8 cellular contexts compared by ENCODE assay signal in genomic region chr5:110590187-110590586, GRCh38.
DNase-seq lines count a peak whose midpoint lies in the region; ATAC-seq and TF ChIP-seq lines count a peak whose summit lies in the region.

No MANE protein-coding gene starts in this region.

- ATAC-seq in GM19351 (IDR thresholded peaks at IDR 0.05; ENCODE audit: unreplicated experiment) = peak; percentile 80

- H3K36me3 ChIP-seq in esophagus muscularis mucosa = no peaks in the 10 kb centered on the region

- no peak for TF ChIP-seq EP300 in esophagus muscularis mucosa (IDR thresholded peaks at IDR 0.05)

- intact Hi-C loops in esophagus muscularis mucosa (cut with DNase I) = no loop called here

- peak; percentile 58 for TF ChIP-seq CTCF in AG10803 (conservative IDR thresholded peaks at IDR 0.05; ENCODE audit: low read length)
- peak; percentile 73 for TF ChIP-seq CTCF in LNCaP clone FGC (IDR thresholded peaks at IDR 0.05; ENCODE audit: control insufficient read depth, extremely low read depth, insufficient read depth)
- TF ChIP-seq CTCF in endothelial cell (IDR thresholded peaks at IDR 0.05; ENCODE audit: unreplicated experiment) = peak; percentile 69
- peak in 1 of 3 experiments; percentile 39 for TF ChIP-seq CTCF in esophagus muscularis mucosa (IDR thresholded peaks at IDR 0.05)

- DNase-seq in AG10803 (ENCODE audit: low read depth) = peak; percentile 18
- DNase-seq in LNCaP clone FGC (ENCODE audit: low read depth) = no peak
- no peak for DNase-seq in endothelial cell (ENCODE audit: low spot score)
- DNase-seq in stromal cell of bone marrow (ENCODE audit: low read depth) = peak; percentile 2
- DNase-seq in T-helper 2 cell treated with Interferon-gamma antibody and Interleukin-4, amounts not matched to agents 5 μg/mL and 100 μg/mL, for 36 hours (ENCODE audit: low spot score) = no peak
- DNase-seq in esophagus muscularis mucosa (ENCODE audit: extremely low spot score) = no peak
- DNase-seq in activated CD4-positive, alpha-beta T cell treated with anti-CD3 and anti-CD28 coated beads, Interleukin-2, amount 10 ng/mL, durations not matched to agents 7 days and 5 days = no peak

- 32% methylated on average over 2 of the region's 2 CpGs for WGBS in esophagus muscularis mucosa

- H3K4me1 Mint-ChIP-seq in endothelial cell (ENCODE audit: unreplicated experiment) = no peaks in the 10 kb centered on the region
- H3K4me1 Mint-ChIP-seq in T-helper 2 cell treated with Interferon-gamma antibody and Interleukin-4, amounts not matched to agents 5 μg/mL and 100 μg/mL, for 36 hours (ENCODE audit: low read depth) = no peaks in the 10 kb centered on the region
- no peaks in the 10 kb centered on the region for H3K4me1 Mint-ChIP-seq in activated CD4-positive, alpha-beta T cell treated with anti-CD3 and anti-CD28 coated beads, Interleukin-2, amount 10 ng/mL, durations not matched to agents 7 days and 5 days

- no peaks in the 10 kb centered on the region for H3K36me3 Mint-ChIP-seq in endothelial cell (ENCODE audit: low read depth, unreplicated experiment)
- H3K36me3 Mint-ChIP-seq in T-helper 2 cell treated with Interferon-gamma antibody and Interleukin-4, amounts not matched to agents 5 μg/mL and 100 μg/mL, for 36 hours (ENCODE audit: low read depth) = no peaks in the 10 kb centered on the region
- H3K36me3 Mint-ChIP-seq in activated CD4-positive, alpha-beta T cell treated with anti-CD3 and anti-CD28 coated beads, Interleukin-2, amount 10 ng/mL, durations not matched to agents 7 days and 5 days (ENCODE audit: low read depth) = no peaks in the 10 kb centered on the region

- H3K27ac Mint-ChIP-seq in endothelial cell (ENCODE audit: unreplicated experiment) = no peak overlapping the region
- no peak overlapping the region for H3K27ac Mint-ChIP-seq in T-helper 2 cell treated with Interferon-gamma antibody and Interleukin-4, amounts not matched to agents 5 μg/mL and 100 μg/mL, for 36 hours
- H3K27ac Mint-ChIP-seq in activated CD4-positive, alpha-beta T cell treated with anti-CD3 and anti-CD28 coated beads, Interleukin-2, amount 10 ng/mL, durations not matched to agents 7 days and 5 days = no peak overlapping the region

- no peaks in the 10 kb centered on the region for H3K9me3 Mint-ChIP-seq in endothelial cell (ENCODE audit: unreplicated experiment)
- no peaks in the 10 kb centered on the region for H3K9me3 Mint-ChIP-seq in T-helper 2 cell treated with Interferon-gamma antibody and Interleukin-4, amounts not matched to agents 5 μg/mL and 100 μg/mL, for 36 hours
- no peaks in the 10 kb centered on the region for H3K9me3 Mint-ChIP-seq in activated CD4-positive, alpha-beta T cell treated with anti-CD3 and anti-CD28 coated beads, Interleukin-2, amount 10 ng/mL, durations not matched to agents 7 days and 5 days

- no peaks in the 10 kb centered on the region for H3K4me1 ChIP-seq in esophagus muscularis mucosa

- no peaks in the 10 kb centered on the region for H3K27me3 ChIP-seq in esophagus muscularis mucosa

- POLR2A ChIA-PET in activated CD4-positive, alpha-beta T cell treated with anti-CD3 and anti-CD28 coated beads, Interleukin-2, amount 10 ng/mL, durations not matched to agents 7 days and 5 days (lab: Charles Lee) = no interaction called here

- no peak overlapping the region for H3K27ac ChIP-seq in esophagus muscularis mucosa (replicated peaks in 1 of 4)

- H3K4me3 Mint-ChIP-seq in endothelial cell (ENCODE audit: unreplicated experiment) = no peak overlapping the region
- no peak overlapping the region for H3K4me3 Mint-ChIP-seq in T-helper 2 cell treated with Interferon-gamma antibody and Interleukin-4, amounts not matched to agents 5 μg/mL and 100 μg/mL, for 36 hours
- H3K4me3 Mint-ChIP-seq in activated CD4-positive, alpha-beta T cell treated with anti-CD3 and anti-CD28 coated beads, Interleukin-2, amount 10 ng/mL, durations not matched to agents 7 days and 5 days = no peak overlapping the region

- no peaks in the 10 kb centered on the region for H3K9me3 ChIP-seq in esophagus muscularis mucosa

- TF ChIP-seq POLR2A in esophagus muscularis mucosa (IDR thresholded peaks at IDR 0.05; ENCODE audit: low read depth) = no peak

- H3K4me3 ChIP-seq in AG10803 (ENCODE audit: low read length) = no peak overlapping the region
- H3K4me3 ChIP-seq in LNCaP clone FGC (ENCODE audit: low read depth, low read length) = no peak overlapping the region
- no peak overlapping the region for H3K4me3 ChIP-seq in esophagus muscularis mucosa

- no peaks in the 10 kb centered on the region for H3K27me3 Mint-ChIP-seq in endothelial cell (ENCODE audit: unreplicated experiment)
- no peaks in the 10 kb centered on the region for H3K27me3 Mint-ChIP-seq in T-helper 2 cell treated with Interferon-gamma antibody and Interleukin-4, amounts not matched to agents 5 μg/mL and 100 μg/mL, for 36 hours (ENCODE audit: low read depth)
- no peaks in the 10 kb centered on the region for H3K27me3 Mint-ChIP-seq in activated CD4-positive, alpha-beta T cell treated with anti-CD3 and anti-CD28 coated beads, Interleukin-2, amount 10 ng/mL, durations not matched to agents 7 days and 5 days

- CTCF ChIA-PET in activated CD4-positive, alpha-beta T cell treated with anti-CD3 and anti-CD28 coated beads, Interleukin-2, amount 10 ng/mL, durations not matched to agents 7 days and 5 days (lab: Charles Lee) = no interaction called here

Comparison
In these comparisons a context has a peak if more than half of its experiments do, and no peak if none do; other contexts are left out.
1. DNase-seq: peak in AG10803 (single experiment) and stromal cell of bone marrow (single experiment); none in LNCaP clone FGC (single experiment), endothelial cell (single experiment), T-helper 2 cell treated with Interferon-gamma antibody and Interleukin-4, amounts not matched to agents 5 μg/mL and 100 μg/mL, for 36 hours (single experiment), esophagus muscularis mucosa (single experiment) and activated CD4-positive, alpha-beta T cell treated with anti-CD3 and anti-CD28 coated beads, Interleukin-2, amount 10 ng/mL, durations not matched to agents 7 days and 5 days (single experiment).